ENCODE assay signal across 17 cellular contexts in the genomic region with DNA sequence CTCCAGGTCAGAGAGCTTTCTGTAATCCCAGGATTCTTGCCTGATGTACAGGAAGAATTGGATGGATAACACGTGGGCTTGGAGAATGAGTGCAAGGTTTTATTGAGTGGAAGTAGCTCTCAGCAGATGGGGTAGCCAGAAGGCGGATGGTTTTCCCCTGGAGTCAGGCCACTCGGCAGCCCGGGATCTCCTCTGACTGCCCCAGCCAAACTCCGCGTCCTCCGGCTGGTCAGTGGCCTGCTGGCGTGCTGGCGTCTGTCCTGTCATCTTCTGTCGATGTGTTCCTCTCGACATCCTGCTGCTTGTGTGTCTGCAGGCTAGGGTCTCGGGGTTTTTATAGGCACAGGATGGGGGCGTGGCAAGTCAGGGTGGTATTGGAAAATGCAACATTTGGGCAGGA. TPM values are rescaled to one million over a fixed set of nuclear protein-coding genes. Genes with fewer than 3 reads are reported as not detected.
"Had no signal": no experiment of that assay in that cellular context is flagged by ENCODE, and none has a peak within 500 bp of the region (broad histone marks: within the 10 kb centered on the region; RNA-seq: fewer than 3 reads in every experiment).

No MANE protein-coding gene starts in this region.

- H3K4me1 ChIP-seq: colonic mucosa, esophagus squamous epithelium had no signal

- H3K27me3 ChIP-seq: colonic mucosa, esophagus squamous epithelium, hepatocyte, neutrophil had no signal

- DNase-seq: colonic mucosa; dermis blood vessel endothelial cell; esophagus squamous epithelium; foreskin fibroblast; left colon; mammary epithelial cell; naive thymus-derived CD4-positive, alpha-beta T cell; nephron progenitor cell; right cardiac atrium; small intestine; stimulated activated CD4-positive, alpha-beta T cell treated with anti-CD3 and anti-CD28 coated beads, Interleukin-12 subunit alpha, Interleukin-12 subunit beta, amount 100 ng/mL, for 4 hours; stimulated activated naive CD4-positive, alpha-beta T cell treated with Interleukin-2 at 50 U/mL for 16 hours; trophoblast cell had no signal

- H3K4me3 ChIP-seq: colonic mucosa, esophagus squamous epithelium, hepatocyte had no signal

- H3K9me3 ChIP-seq: colonic mucosa, neutrophil had no signal

- H3K27ac ChIP-seq: colonic mucosa, esophagus squamous epithelium, hepatocyte, neutrophil had no signal

- ATAC-seq: left colon; naive thymus-derived CD4-positive, alpha-beta T cell; right cardiac atrium had no signal

- H3K4me2 ChIP-seq: hepatocyte had no signal

- H3K36me3 ChIP-seq: colonic mucosa, neutrophil had no signal

- H2AFZ ChIP-seq: hepatocyte had no signal

RNA-seq across cellular contexts. Expression of a gene that starts 27.4 kb away (rescaled TPM):
- polyA plus RNA-seq: liver; naive thymus-derived CD4-positive, alpha-beta T cell; small intestine; urinary bladder had no signal

RNA-seq across cellular contexts. Expression of a gene that starts 32.8 kb away (rescaled TPM):
- polyA plus RNA-seq: naive thymus-derived CD4-positive, alpha-beta T cell had no signal
